11 cellular contexts compared by ENCODE assay signal in genomic region chr4:144399927-144400326, GRCh38.
DNase-seq lines count a peak whose midpoint lies in the region; ATAC-seq lines count a peak whose summit lies in the region.
"Had no signal": no experiment of that assay in that cellular context is flagged by ENCODE, and none has a peak within 500 bp of the region (broad histone marks: within the 10 kb centered on the region; RNA-seq: fewer than 3 reads in every experiment).

No MANE protein-coding gene starts in this region.

- H3K4me2 ChIP-seq in skeletal muscle satellite cell (ENCODE audit: low read length) = peak overlapping the region; percentile 58

- peaks cover 3% of the 10 kb centered on the region for H3K9me3 ChIP-seq in adipocyte (ENCODE audit: control insufficient read depth, low read length)
- no peaks in the 10 kb centered on the region for H3K9me3 ChIP-seq in skeletal muscle satellite cell (replicated peaks; ENCODE audit: low read length)

- H3K9ac ChIP-seq in adipocyte (ENCODE audit: low read length) (no peak overlapping the region), skeletal muscle satellite cell (ENCODE audit: low read depth, low read length) (no peak overlapping the region)

- H3K4me3 ChIP-seq in adipocyte (ENCODE audit: low read length) (no peak overlapping the region), skeletal muscle satellite cell (ENCODE audit: low read length) (no peak overlapping the region)

- H3K27me3 ChIP-seq in adipocyte (replicated peaks; ENCODE audit: control insufficient read depth, insufficient read depth, low read length) (peaks cover 6% of the 10 kb centered on the region), skeletal muscle satellite cell (ENCODE audit: control insufficient read depth, insufficient read depth, low read length) (peaks cover 31% of the 10 kb centered on the region)

- ATAC-seq in HG03378 (IDR thresholded peaks at IDR 0.05; ENCODE audit: unreplicated experiment) = peak; percentile 97

- H3K36me3 ChIP-seq in adipocyte (ENCODE audit: control insufficient read depth, insufficient read depth, low read length, severe bottlenecking) (no peaks in the 10 kb centered on the region), skeletal muscle satellite cell (ENCODE audit: insufficient read depth, low read length) (no peaks in the 10 kb centered on the region)

- DNase-seq in NCI-H1105 treated with DMSO at 0.1 percent for 48 hours (lab: John Stamatoyannopoulos, UW) (peak; percentile 6), NCI-H1105 (lab: John Stamatoyannopoulos, UW) (no peak), adipocyte (ENCODE audit: low read depth) (peak; percentile 91), NCI-H187 treated with DMSO at 0.1 percent for 48 hours (lab: John Stamatoyannopoulos, UW) (no peak)
- no peak for DNase-seq in activated effector memory CD4-positive, alpha-beta T cell treated with Interleukin-2 at 50 U/mL for 16 hours
- DNase-seq in activated effector memory CD4-positive, alpha-beta T cell treated with anti-CD3 and anti-CD28 coated beads, Interleukin-2, amount 50 U/mL, for 16 hours = no peak
- DNase-seq: 8988T, Karpas-422, right cardiac atrium had no signal

- H3K4me1 ChIP-seq in adipocyte (ENCODE audit: control insufficient read depth, insufficient read depth, low read length) = no peaks in the 10 kb centered on the region
- H3K4me1 ChIP-seq in skeletal muscle satellite cell (ENCODE audit: control insufficient read depth, insufficient read depth, low read length) = peaks cover 11% of the 10 kb centered on the region

Comparison
In these comparisons a context has a peak if more than half of its experiments do, and no peak if none do; other contexts are left out.
1. DNase-seq: peak in NCI-H1105 treated with DMSO at 0.1 percent for 48 hours (single experiment) and adipocyte (single experiment); none in NCI-H1105 (single experiment), NCI-H187 treated with DMSO at 0.1 percent for 48 hours (single experiment), activated effector memory CD4-positive, alpha-beta T cell treated with Interleukin-2 at 50 U/mL for 16 hours (single experiment) and activated effector memory CD4-positive, alpha-beta T cell treated with anti-CD3 and anti-CD28 coated beads, Interleukin-2, amount 50 U/mL, for 16 hours (single experiment).